9 cellular contexts compared by ENCODE assay signal in genomic region chr20:63522091-63522868, GRCh38. TPM values are rescaled to one million over a fixed set of nuclear protein-coding genes. Genes with fewer than 3 reads are reported as not detected.
DNase-seq lines count a peak whose midpoint lies in the region; ATAC-seq and TF ChIP-seq lines count a peak whose summit lies in the region.
"Had no signal": no experiment of that assay in that cellular context is flagged by ENCODE, and none has a peak within 500 bp of the region (broad histone marks: within the 10 kb centered on the region; RNA-seq: fewer than 3 reads in every experiment).

No MANE protein-coding gene starts in this region.

- peak; percentile 37 for DNase-seq in 8988T
- DNase-seq in HFF-Myc (ENCODE audit: extremely low read depth, low read depth), result no peak
- DNase-seq in chondrocyte (ENCODE audit: low spot score), result no peak
- no peak for DNase-seq in mesendoderm
- DNase-seq in SHP77 (lab: John Stamatoyannopoulos, UW), result no peak
- DNase-seq: NCI-H526 treated with DMSO at 0.1 percent for 48 hours had no signal

- TF ChIP-seq CTCF in HFF-Myc (IDR thresholded peaks at IDR 0.05; ENCODE audit: low read depth, low read length, missing control alignments) (no peak), chondrocyte (IDR thresholded peaks at IDR 0.05) (no peak)

- no peak overlapping the region for H4K5ac ChIP-seq in mesendoderm (ENCODE audit: low read length)

- H3K27me3 ChIP-seq in mesendoderm (ENCODE audit: insufficient read depth, low read length, poor library complexity), result no peaks in the 10 kb centered on the region

- H3K27ac Mint-ChIP-seq in chondrocyte (ENCODE audit: unreplicated experiment), result peak overlapping the region; percentile 41

- H3K4me1 Mint-ChIP-seq in chondrocyte (ENCODE audit: low read depth), result peaks cover 21% of the 10 kb centered on the region

- peaks cover 4% of the 10 kb centered on the region for H3K79me2 ChIP-seq in mesendoderm (ENCODE audit: control insufficient read depth, insufficient read depth, low read length)

- no peak overlapping the region for H4K8ac ChIP-seq in mesendoderm (ENCODE audit: low read depth, low read length)

- no peak overlapping the region for H2AK5ac ChIP-seq in mesendoderm (ENCODE audit: low read length)

- no CpG with 5 or more reads among the region's 13 CpGs for WGBS in mesendoderm (ENCODE audit: extremely low coverage, insufficient coverage, low lambda C conversion rate)

- H3K4ac ChIP-seq in mesendoderm (ENCODE audit: low read depth, low read length), result no peak overlapping the region

- no peaks in the 10 kb centered on the region for H3K4me1 ChIP-seq in mesendoderm (ENCODE audit: control insufficient read depth, low read depth, low read length)

- H3K27me3 Mint-ChIP-seq in chondrocyte (ENCODE audit: low read depth), result no peaks in the 10 kb centered on the region

- no peak overlapping the region for H2BK5ac ChIP-seq in mesendoderm (ENCODE audit: low read length)

- H3K23ac ChIP-seq in mesendoderm (ENCODE audit: low read length), result no peak overlapping the region

- H3K4me3 ChIP-seq in HFF-Myc (replicated peaks; ENCODE audit: low read depth, low read length), result peak overlapping the region; percentile 70
- no peak overlapping the region for H3K4me3 ChIP-seq in mesendoderm (ENCODE audit: low read length)

- no peak overlapping the region for H3K27ac ChIP-seq in mesendoderm (ENCODE audit: low read depth, low read length)

- H3K36me3 Mint-ChIP-seq in chondrocyte (ENCODE audit: low read depth), result peaks cover 7% of the 10 kb centered on the region

- H2BK15ac ChIP-seq in mesendoderm (replicated peaks; ENCODE audit: low read depth), result no peak overlapping the region

- peak overlapping the region; percentile 90 for H3K4me3 Mint-ChIP-seq in chondrocyte (ENCODE audit: unreplicated experiment)

- peak overlapping the region; percentile 6 for H3K9ac ChIP-seq in mesendoderm (ENCODE audit: low read length)

- H3K79me1 ChIP-seq in mesendoderm (ENCODE audit: low read length), result peaks cover 12% of the 10 kb centered on the region

- no peak overlapping the region for H3K18ac ChIP-seq in mesendoderm (ENCODE audit: low read length)

- no peak overlapping the region for H3K56ac ChIP-seq in mesendoderm (ENCODE audit: low read length)

- no peaks in the 10 kb centered on the region for H3K9me3 Mint-ChIP-seq in chondrocyte (ENCODE audit: low read depth)

- ATAC-seq in GM21367 (IDR thresholded peaks at IDR 0.05; ENCODE audit: unreplicated experiment) (no peak), HG03460 (IDR thresholded peaks at IDR 0.05; ENCODE audit: unreplicated experiment) (no peak), HG03439 (IDR thresholded peaks at IDR 0.05; ENCODE audit: unreplicated experiment) (no peak)

- no peak overlapping the region for H2BK120ac ChIP-seq in mesendoderm (ENCODE audit: low read depth, low read length)

- no peak overlapping the region for H3K4me2 ChIP-seq in mesendoderm (ENCODE audit: low read length)

- H3K36me3 ChIP-seq in mesendoderm (ENCODE audit: control insufficient read depth, insufficient read depth, low read length), result no peaks in the 10 kb centered on the region

RNA-seq across cellular contexts. Expression of gene PPDPF, which starts 1.7 kb away (rescaled TPM):
- 245 to 268 TPM (median 261 TPM) in 3 replicates for total RNA-seq in chondrocyte
- 145 TPM for polyA plus RNA-seq in mesendoderm (2013, experiment 1 of 2)
- polyA plus RNA-seq in mesendoderm (2013, experiment 2 of 2), result 147 TPM

RNA-seq across cellular contexts. Expression of gene PTK6, which starts 14.9 kb away (rescaled TPM):
- not detected in 3 replicates for total RNA-seq in chondrocyte
- polyA plus RNA-seq in mesendoderm (2013, experiment 1 of 2), result 0.08 TPM
- polyA plus RNA-seq in mesendoderm (2013, experiment 2 of 2), result 0.07 TPM

RNA-seq across cellular contexts. Expression of gene EEF1A2, which starts 23.4 kb away (rescaled TPM):
- 0.34 to 6.5 TPM (median 5.5 TPM) in 3 replicates for total RNA-seq in chondrocyte
- 8.6 TPM for polyA plus RNA-seq in mesendoderm (2013, experiment 1 of 2)
- polyA plus RNA-seq in mesendoderm (2013, experiment 2 of 2), result 9.6 TPM

RNA-seq across cellular contexts. Expression of gene SRMS, which starts 25.3 kb away (rescaled TPM):
- total RNA-seq in chondrocyte, result not detected in 3 replicates
- 0.11 TPM for polyA plus RNA-seq in mesendoderm (2013, experiment 1 of 2)
- polyA plus RNA-seq in mesendoderm (2013, experiment 2 of 2), result 0.10 TPM

RNA-seq across cellular contexts. Expression of gene FNDC11, which starts 31.7 kb away (rescaled TPM):
- total RNA-seq in chondrocyte, result 0.25 to 0.38 TPM in 2 of 3 replicates, not detected in the other
- 1.3 TPM for polyA plus RNA-seq in mesendoderm (2013, experiment 1 of 2)
- 1.5 TPM for polyA plus RNA-seq in mesendoderm (2013, experiment 2 of 2)
